35 cellular contexts compared by ENCODE assay signal in the genomic region with DNA sequence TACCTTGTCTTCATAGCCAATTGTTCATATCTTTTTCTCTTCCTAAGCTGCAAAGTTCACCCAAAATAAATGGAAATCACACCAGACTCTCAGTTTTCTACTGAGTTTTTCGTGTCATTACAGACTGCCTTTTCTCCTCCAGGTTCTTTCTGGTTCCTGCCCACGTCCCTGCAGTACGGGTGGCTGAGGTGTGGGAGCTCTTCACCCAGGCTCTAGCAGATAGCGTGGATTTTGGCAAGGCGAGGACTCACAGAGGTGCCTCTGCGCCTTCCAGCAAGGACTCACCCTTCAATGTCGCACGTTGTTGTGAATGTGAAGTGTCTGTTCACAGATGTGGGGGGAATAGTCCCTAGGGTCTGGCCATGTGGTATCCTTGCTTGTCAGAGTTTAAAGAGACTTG.
"Had no signal": no experiment of that assay in that cellular context is flagged by ENCODE, and none has a peak within 500 bp of the region (broad histone marks: within the 10 kb centered on the region; RNA-seq: fewer than 3 reads in every experiment).

No MANE protein-coding gene starts in this region.

- H3K27ac ChIP-seq: adrenal gland, body of pancreas, brain microvascular endothelial cell, breast epithelium, VCaP had no signal

- ATAC-seq: activated CD8-positive, alpha-beta T cell treated with anti-CD3 and anti-CD28 coated beads for 36 hours; activated naive CD4-positive, alpha-beta T cell treated with anti-CD3 and anti-CD28 coated beads, Interleukin-2, amount 50 U/mL, for 72 hours; activated T-cell treated with anti-CD3 and anti-CD28 coated beads, Interleukin-2, amount 50 U/mL, for 4 hours; activated T-cell treated with anti-CD3 and anti-CD28 coated beads, Interleukin-2, amount 50 U/mL, for 72 hours; activated T-helper 17 cell treated with anti-CD3 and anti-CD28 coated beads, Interleukin-2, amount 50 U/mL, for 72 hours; body of pancreas had no signal

- H3K36me3 Mint-ChIP-seq: activated CD4-positive, alpha-beta memory T cell treated with anti-CD3 and anti-CD28 coated beads for 36 hours; activated naive CD4-positive, alpha-beta T cell treated with anti-CD3 and anti-CD28 coated beads, Interleukin-2, amount 50 U/mL, for 72 hours; activated naive CD8-positive, alpha-beta T cell treated with anti-CD3 and anti-CD28 coated beads for 36 hours had no signal

- H3K4me1 ChIP-seq: body of pancreas, breast epithelium had no signal

- H3K36me3 ChIP-seq: adrenal gland, brain microvascular endothelial cell, breast epithelium had no signal

- H3K9me3 ChIP-seq: adrenal gland, body of pancreas, breast epithelium had no signal

- H3K27me3 ChIP-seq: adrenal gland, body of pancreas, brain microvascular endothelial cell, breast epithelium had no signal

- H3K27ac Mint-ChIP-seq: activated B cell treated with CpG ODN at 0.5 μM for 24 hours; activated CD4-positive, alpha-beta memory T cell treated with anti-CD3 and anti-CD28 coated beads for 36 hours; activated CD4-positive, alpha-beta T cell treated with anti-CD3 and anti-CD28 coated beads, Interleukin-2, amount 10 ng/mL, durations not matched to agents 24 days and 14 days; activated CD8-positive, alpha-beta T cell treated with anti-CD3 and anti-CD28 coated beads for 36 hours; activated naive CD4-positive, alpha-beta T cell treated with anti-CD3 and anti-CD28 coated beads for 36 hours; activated naive CD4-positive, alpha-beta T cell treated with anti-CD3 and anti-CD28 coated beads, Interleukin-2, amount 50 U/mL, for 72 hours; activated naive CD8-positive, alpha-beta T cell treated with anti-CD3 and anti-CD28 coated beads for 36 hours; activated T-cell treated with anti-CD3 and anti-CD28 coated beads, Interleukin-2, amount 50 U/mL, for 72 hours; activated T-helper 1 cell treated with anti-CD3 and anti-CD28 coated beads, Interleukin-12 subunit alpha, Interleukin-12 subunit beta, Interleukin-2, Interleukin-4 antibody, amounts not matched to agents 30 ng/mL and 10 ng/mL and 1 ng/mL, durations not matched to agents 14 hours and 24 hours and 36 hours; activated T-helper 17 cell treated with anti-CD3 and anti-CD28 coated beads, Interleukin-2, amount 50 U/mL, for 72 hours; T-helper 1 cell treated with Interleukin-12 subunit alpha and Interleukin-12 subunit beta and Interleukin-4 antibody, amounts not matched to agents 30 μg/mL and 1 μg/mL, for 36 hours; T-helper 2 cell treated with Interferon-gamma antibody and Interleukin-4, amounts not matched to agents 5 μg/mL and 100 μg/mL, for 36 hours had no signal

- DNase-seq: activated B cell treated with CpG ODN at 0.5 μM for 24 hours; activated CD4-positive, alpha-beta memory T cell treated with anti-CD3 and anti-CD28 coated beads for 36 hours; activated CD4-positive, alpha-beta T cell treated with anti-CD3 and anti-CD28 coated beads for 4 hours; activated CD4-positive, alpha-beta T cell treated with anti-CD3 and anti-CD28 coated beads, Interleukin-2, amount 10 ng/mL, durations not matched to agents 24 days and 14 days; activated CD4-positive, alpha-beta T cell treated with anti-CD3 and anti-CD28 coated beads, Interleukin-2, amount 50 U/mL, for 1 hour; activated CD4-positive, alpha-beta T cell treated with anti-CD3 and anti-CD28 coated beads, Interleukin-2, amount 50 U/mL, for 4 hours; activated CD4-positive, CD25-positive, alpha-beta regulatory T cell treated with anti-CD3 and anti-CD28 coated beads, Interleukin-2, amount 50 U/mL, for 72 hours; activated CD8-positive, alpha-beta memory T cell treated with anti-CD3 and anti-CD28 coated beads, Interleukin-2, amount 50 U/mL, for 4 hours; activated CD8-positive, alpha-beta T cell treated with anti-CD3 and anti-CD28 coated beads for 36 hours; activated effector memory CD4-positive, alpha-beta T cell treated with anti-CD3 and anti-CD28 coated beads, Interleukin-2, amount 50 U/mL, for 16 hours; activated gamma-delta T cell treated with Interleukin-2 at 50 U/mL for 16 hours; activated naive CD4-positive, alpha-beta T cell; activated naive CD4-positive, alpha-beta T cell treated with anti-CD3 and anti-CD28 coated beads for 36 hours; activated naive CD4-positive, alpha-beta T cell treated with anti-CD3 and anti-CD28 coated beads, Interleukin-2, amount 50 U/mL, for 16 hours; activated naive CD8-positive, alpha-beta T cell treated with anti-CD3 and anti-CD28 coated beads for 36 hours; activated T-cell treated with anti-CD3 and anti-CD28 coated beads for 4 hours; activated T-cell treated with anti-CD3 and anti-CD28 coated beads, Interleukin-2, amount 50 U/mL, for 1 hour; activated T-cell treated with anti-CD3 and anti-CD28 coated beads, Interleukin-2, amount 50 U/mL, for 4 hours; activated T-cell treated with anti-CD3 and anti-CD28 coated beads, Interleukin-2, amount 50 U/mL, for 72 hours; adrenal gland; amniotic stem cell; aorta; body of pancreas; brain microvascular endothelial cell; central memory CD4-positive, alpha-beta T cell; T-helper 1 cell; T-helper 2 cell; T-helper 9 cell had no signal

- H3K4me1 Mint-ChIP-seq: activated B cell treated with CpG ODN at 0.5 μM for 24 hours; activated CD4-positive, alpha-beta T cell treated with anti-CD3 and anti-CD28 coated beads, Interleukin-2, amount 10 ng/mL, durations not matched to agents 24 days and 14 days; activated naive CD8-positive, alpha-beta T cell treated with anti-CD3 and anti-CD28 coated beads for 36 hours; activated T-helper 17 cell treated with anti-CD3 and anti-CD28 coated beads, Interleukin-2, amount 50 U/mL, for 72 hours had no signal

- H3K9me3 Mint-ChIP-seq: activated B cell treated with CpG ODN at 0.5 μM for 24 hours; activated CD4-positive, alpha-beta memory T cell treated with anti-CD3 and anti-CD28 coated beads for 36 hours; activated CD4-positive, alpha-beta T cell treated with anti-CD3 and anti-CD28 coated beads, Interleukin-2, amount 10 ng/mL, durations not matched to agents 24 days and 14 days; activated CD8-positive, alpha-beta T cell treated with anti-CD3 and anti-CD28 coated beads for 36 hours; activated naive CD4-positive, alpha-beta T cell treated with anti-CD3 and anti-CD28 coated beads for 36 hours; activated naive CD4-positive, alpha-beta T cell treated with anti-CD3 and anti-CD28 coated beads, Interleukin-2, amount 50 U/mL, for 72 hours; activated naive CD8-positive, alpha-beta T cell treated with anti-CD3 and anti-CD28 coated beads for 36 hours; activated T-cell treated with anti-CD3 and anti-CD28 coated beads, Interleukin-2, amount 50 U/mL, for 4 hours; activated T-cell treated with anti-CD3 and anti-CD28 coated beads, Interleukin-2, amount 50 U/mL, for 72 hours; activated T-helper 1 cell treated with anti-CD3 and anti-CD28 coated beads, Interleukin-12 subunit alpha, Interleukin-12 subunit beta, Interleukin-2, Interleukin-4 antibody, amounts not matched to agents 30 ng/mL and 10 ng/mL and 1 ng/mL, durations not matched to agents 14 hours and 24 hours and 36 hours; activated T-helper 17 cell treated with anti-CD3 and anti-CD28 coated beads, Interleukin-2, amount 50 U/mL, for 72 hours; T-helper 1 cell treated with Interleukin-12 subunit alpha and Interleukin-12 subunit beta and Interleukin-4 antibody, amounts not matched to agents 30 μg/mL and 1 μg/mL, for 36 hours; T-helper 2 cell treated with Interferon-gamma antibody and Interleukin-4, amounts not matched to agents 5 μg/mL and 100 μg/mL, for 36 hours had no signal

- H3K4me3 ChIP-seq: adrenal gland, body of pancreas, breast epithelium had no signal

- H3K4me3 Mint-ChIP-seq: activated B cell treated with CpG ODN at 0.5 μM for 24 hours; activated CD4-positive, alpha-beta memory T cell treated with anti-CD3 and anti-CD28 coated beads for 36 hours; activated CD4-positive, alpha-beta T cell treated with anti-CD3 and anti-CD28 coated beads, Interleukin-2, amount 10 ng/mL, durations not matched to agents 24 days and 14 days; activated CD8-positive, alpha-beta T cell treated with anti-CD3 and anti-CD28 coated beads for 36 hours; activated naive CD4-positive, alpha-beta T cell treated with anti-CD3 and anti-CD28 coated beads for 36 hours; activated naive CD8-positive, alpha-beta T cell treated with anti-CD3 and anti-CD28 coated beads for 36 hours; activated T-cell treated with anti-CD3 and anti-CD28 coated beads, Interleukin-2, amount 50 U/mL, for 4 hours; activated T-cell treated with anti-CD3 and anti-CD28 coated beads, Interleukin-2, amount 50 U/mL, for 72 hours; activated T-helper 1 cell treated with anti-CD3 and anti-CD28 coated beads, Interleukin-12 subunit alpha, Interleukin-12 subunit beta, Interleukin-2, Interleukin-4 antibody, amounts not matched to agents 30 ng/mL and 10 ng/mL and 1 ng/mL, durations not matched to agents 14 hours and 24 hours and 36 hours; activated T-helper 17 cell treated with anti-CD3 and anti-CD28 coated beads, Interleukin-2, amount 50 U/mL, for 72 hours; T-helper 1 cell treated with Interleukin-12 subunit alpha and Interleukin-12 subunit beta and Interleukin-4 antibody, amounts not matched to agents 30 μg/mL and 1 μg/mL, for 36 hours; T-helper 2 cell treated with Interferon-gamma antibody and Interleukin-4, amounts not matched to agents 5 μg/mL and 100 μg/mL, for 36 hours had no signal
